1 cellular context compared by ENCODE assay signal in the genomic region with DNA sequence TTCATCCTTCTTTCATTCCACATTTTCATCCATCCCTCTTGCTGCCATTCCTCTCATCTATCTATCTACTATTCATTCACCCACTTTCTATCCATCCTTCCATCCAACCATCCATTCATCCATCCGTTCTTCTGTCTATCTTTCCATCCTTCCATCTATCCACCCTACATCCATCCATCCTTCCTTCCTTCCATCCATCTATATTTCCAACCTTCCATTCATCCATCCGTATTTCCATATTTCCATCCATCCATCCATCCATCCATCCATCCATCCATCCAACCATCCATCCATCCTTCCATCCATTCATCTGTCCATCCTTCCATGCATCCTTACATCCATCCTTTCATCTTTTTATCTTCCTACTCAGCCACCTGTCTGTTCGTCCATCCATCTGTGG.
A peak's percentile ranks its signal among the peaks of the same experiment; 100 is the strongest.
TF ChIP-seq lines count a peak whose summit lies in the region.

No MANE protein-coding gene starts in this region.

TF ChIP-seq in HEK293, 187 proteins besides CTCF, POLR2A, EP300 and RAD21 (continued from another document):
- no peak for TF ChIP-seq INSM2 (tag by site-specific recombination; IDR thresholded peaks at IDR 0.05)
- TF ChIP-seq ZNF747 (tag by site-specific recombination; IDR thresholded peaks at IDR 0.05) = no peak
- no peak for TF ChIP-seq ZNF404 (tag by site-specific recombination; IDR thresholded peaks at IDR 0.05)
- no peak for TF ChIP-seq ZNF555 (tag by site-specific recombination; conservative IDR thresholded peaks at IDR 0.05)
- peak; percentile 98 for TF ChIP-seq ZNF366 (tag by site-specific recombination; conservative IDR thresholded peaks at IDR 0.05)
TF ChIP-seq in HEK293: peak in this region for 1.
